19 cellular contexts compared by ENCODE assay signal in the genomic region with DNA sequence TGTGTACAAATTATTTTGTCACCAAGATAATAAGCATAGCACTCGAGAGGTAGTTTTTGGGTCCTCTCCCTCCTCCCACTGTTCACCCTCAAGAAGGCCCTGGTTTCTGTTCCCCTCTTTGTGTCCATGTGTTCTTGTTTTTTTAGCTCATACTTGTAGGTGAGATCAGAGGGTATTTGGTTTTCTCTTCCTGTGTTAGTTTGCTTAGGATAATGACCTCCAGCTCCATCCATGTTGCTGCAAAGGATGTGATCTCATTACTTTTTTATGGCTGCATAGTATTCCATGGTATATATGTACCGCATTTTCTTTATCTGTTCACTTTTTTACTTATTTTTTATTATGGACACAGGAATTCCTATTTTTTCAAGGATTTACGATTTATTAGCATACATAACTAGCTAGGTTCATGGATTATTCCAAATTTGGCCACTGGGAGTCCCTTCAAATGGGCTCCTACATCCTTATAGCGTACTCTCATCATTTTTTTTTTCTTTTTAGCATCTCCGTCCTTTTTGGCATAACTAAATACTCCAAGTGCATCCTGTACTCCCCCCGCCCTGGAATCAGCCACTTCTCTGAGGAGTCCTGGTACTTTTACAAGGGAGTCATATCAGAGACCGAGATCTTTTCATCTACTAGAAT. TPM values are rescaled to one million over a fixed set of nuclear protein-coding genes. Genes with fewer than 3 reads are reported as not detected.
DNase-seq lines count a peak whose midpoint lies in the region; ATAC-seq, FAIRE-seq and TF ChIP-seq lines count a peak whose summit lies in the region.
"Had no signal": no experiment of that assay in that cellular context is flagged by ENCODE, and none has a peak within 500 bp of the region (broad histone marks: within the 10 kb centered on the region; RNA-seq: fewer than 3 reads in every experiment).

No MANE protein-coding gene starts in this region.

- CTCF ChIA-PET in A673 (lab: Charles Lee) = interaction anchor here (0.6 kb wide), 1 partner anchor 9 kb away, joined by 3 read pairs; no protein-coding TSS in a partner anchor
- CTCF ChIA-PET in activated CD4-positive, alpha-beta T cell treated with anti-CD3 and anti-CD28 coated beads, Interleukin-2, amount 10 ng/mL, durations not matched to agents 7 days and 5 days (lab: Charles Lee) = interaction anchor here (0.6 to 1.4 kb wide), 4 partner anchors 13 to 141 kb away, joined by 3 to 5 read pairs (median 4); no protein-coding TSS in a partner anchor

- FAIRE-seq in GM19239 (lab: Jason Lieb, UNC) = no peak
- FAIRE-seq: H1, HTR-8/SVneo had no signal

- H3K27me3 ChIP-seq in A673 (replicated peaks; ENCODE audit: insufficient read depth, low read depth, low read length, poor library complexity) = no peaks in the 10 kb centered on the region
- H3K27me3 ChIP-seq: ovary had no signal

- no peaks in the 10 kb centered on the region for H3K4me1 ChIP-seq in A673 (ENCODE audit: insufficient read depth, low read length, poor library complexity, severe bottlenecking)

- no peaks in the 10 kb centered on the region for H3K9me3 Mint-ChIP-seq in activated CD4-positive, alpha-beta T cell treated with anti-CD3 and anti-CD28 coated beads, Interleukin-2, amount 10 ng/mL, durations not matched to agents 7 days and 5 days
- peaks cover 8% of the 10 kb centered on the region for H3K9me3 Mint-ChIP-seq in mesothelial cell of epicardium
- H3K9me3 Mint-ChIP-seq: activated naive CD8-positive, alpha-beta T cell treated with anti-CD3 and anti-CD28 coated beads for 36 hours; CD8-positive, alpha-beta T cell had no signal

- TF ChIP-seq CTCF in A673 (conservative IDR thresholded peaks at IDR 0.05; ENCODE audit: low read depth, low read length) (peak; percentile 32; the same call in 1 of the 2 replicates), GM12872 (IDR thresholded peaks at IDR 0.05; ENCODE audit: insufficient read depth, low read depth, low read length) (peak; percentile 20; the same call in 1 of the 3 replicates), fibroblast of villous mesenchyme (IDR thresholded peaks at IDR 0.05; ENCODE audit: insufficient read depth, low read depth, low read length) (peak; percentile 41), mesothelial cell of epicardium (IDR thresholded peaks at IDR 0.05; ENCODE audit: unreplicated experiment) (no peak)

- intact Hi-C loops in A673 (cut with micrococcal nuclease; ENCODE audit: unreplicated experiment) = no loop called here

- peaks cover 49% of the 10 kb centered on the region for H3K36me3 Mint-ChIP-seq in activated CD4-positive, alpha-beta T cell treated with anti-CD3 and anti-CD28 coated beads, Interleukin-2, amount 10 ng/mL, durations not matched to agents 7 days and 5 days (ENCODE audit: low read depth)
- peaks cover 29% of the 10 kb centered on the region for H3K36me3 Mint-ChIP-seq in mesothelial cell of epicardium

- H3K9me3 ChIP-seq in A673 (ENCODE audit: low read depth, low read length, poor library complexity, severe bottlenecking) = no peaks in the 10 kb centered on the region
- H3K9me3 ChIP-seq: ovary had no signal

- ATAC-seq in SK-N-SH treated with all-trans-retinoic acid at 6 μM for 48 hours = 0 out of 3 replicates have a peak, but pooled peaks have one; percentile 41
- ATAC-seq: CD8-positive, alpha-beta T cell; left lobe of liver had no signal

- no peak overlapping the region for H3K4me3 ChIP-seq in A673 (ENCODE audit: low read depth, low read length, poor library complexity, severe bottlenecking)
- no peak overlapping the region for H3K4me3 ChIP-seq in fibroblast of villous mesenchyme (ENCODE audit: low read depth, low read length)
- H3K4me3 ChIP-seq: ovary had no signal

- H3K4me3 Mint-ChIP-seq in activated CD4-positive, alpha-beta T cell treated with anti-CD3 and anti-CD28 coated beads, Interleukin-2, amount 10 ng/mL, durations not matched to agents 7 days and 5 days = no peak overlapping the region
- no peak overlapping the region for H3K4me3 Mint-ChIP-seq in mesothelial cell of epicardium
- H3K4me3 Mint-ChIP-seq: activated naive CD8-positive, alpha-beta T cell treated with anti-CD3 and anti-CD28 coated beads for 36 hours; CD8-positive, alpha-beta T cell had no signal

- H3K27ac ChIP-seq in A673 (ENCODE audit: low read depth, low read length, poor library complexity, severe bottlenecking) = no peak overlapping the region
- H3K27ac ChIP-seq: ovary had no signal

- no peaks in the 10 kb centered on the region for H3K27me3 Mint-ChIP-seq in activated CD4-positive, alpha-beta T cell treated with anti-CD3 and anti-CD28 coated beads, Interleukin-2, amount 10 ng/mL, durations not matched to agents 7 days and 5 days
- no peaks in the 10 kb centered on the region for H3K27me3 Mint-ChIP-seq in mesothelial cell of epicardium (ENCODE audit: low read depth)
- H3K27me3 Mint-ChIP-seq: activated naive CD8-positive, alpha-beta T cell treated with anti-CD3 and anti-CD28 coated beads for 36 hours had no signal

- H3K4me1 Mint-ChIP-seq in activated CD4-positive, alpha-beta T cell treated with anti-CD3 and anti-CD28 coated beads, Interleukin-2, amount 10 ng/mL, durations not matched to agents 7 days and 5 days = peaks cover 17% of the 10 kb centered on the region
- no peaks in the 10 kb centered on the region for H3K4me1 Mint-ChIP-seq in mesothelial cell of epicardium

- peaks cover 15% of the 10 kb centered on the region for H3K36me3 ChIP-seq in A673 (ENCODE audit: insufficient read depth, low read length, poor library complexity, severe bottlenecking)

- BruUV-seq in A673 (replicated peaks; lab: Mats Ljungman, UMichigan) = no TSS peak

- DNase-seq in A673 (ENCODE audit: low spot score) (peak; percentile 7), fibroblast of villous mesenchyme (ENCODE audit: low read depth) (no peak), GM19239 (ENCODE audit: insufficient read length, low spot score) (no peak), Ammon's horn (ENCODE audit: low spot score) (no peak), mesothelial cell of epicardium (ENCODE audit: low spot score in 2 of 2, unreplicated experiment in 2 of 2) (no peak)
- DNase-seq in activated CD4-positive, alpha-beta T cell treated with anti-CD3 and anti-CD28 coated beads, Interleukin-2, amount 10 ng/mL, durations not matched to agents 7 days and 5 days = no peak
- DNase-seq: activated CD8-positive, alpha-beta memory T cell treated with anti-CD3 and anti-CD28 coated beads for 24 hours; activated naive CD8-positive, alpha-beta T cell treated with anti-CD3 and anti-CD28 coated beads for 36 hours; CD8-positive, alpha-beta T cell; cortex of kidney; NCI-H2029 treated with DMSO at 0.1 percent for 48 hours; NK-92 treated with Interleukin-12 subunit alpha and Interleukin-12 subunit beta, amount 100 ng/mL, for 24 hours; ovary; T-helper 1 cell had no signal

- H3K27ac Mint-ChIP-seq in activated CD4-positive, alpha-beta T cell treated with anti-CD3 and anti-CD28 coated beads, Interleukin-2, amount 10 ng/mL, durations not matched to agents 7 days and 5 days = no peak overlapping the region
- H3K27ac Mint-ChIP-seq in mesothelial cell of epicardium = no peak overlapping the region
- H3K27ac Mint-ChIP-seq: activated naive CD8-positive, alpha-beta T cell treated with anti-CD3 and anti-CD28 coated beads for 36 hours; CD8-positive, alpha-beta T cell had no signal

- POLR2A ChIA-PET in A673 (lab: Charles Lee; ENCODE audit: low non-redundant PET) = no interaction called here
- POLR2A ChIA-PET in activated CD4-positive, alpha-beta T cell treated with anti-CD3 and anti-CD28 coated beads, Interleukin-2, amount 10 ng/mL, durations not matched to agents 7 days and 5 days (lab: Charles Lee) = no interaction called here

TF ChIP-seq in SK-N-SH treated with all-trans-retinoic acid at 6 μM for 48 hours, 23 proteins besides CTCF, POLR2A, EP300 and RAD21:
- TF ChIP-seq ZNF8 (CRISPR knock-in tag; IDR thresholded peaks at IDR 0.05) (peak; percentile 85), ZNF70 (CRISPR knock-in tag; IDR thresholded peaks at IDR 0.05) (peak; percentile 83), GLIS3 (CRISPR knock-in tag; IDR thresholded peaks at IDR 0.05) (no peak)

RNA-seq across cellular contexts. Expression of gene TADA2A, which starts 7.3 kb away (rescaled TPM):
- 17.9 and 21.4 TPM in 2 replicates for total RNA-seq in A673 (2021)
- total RNA-seq in fibroblast of villous mesenchyme = 15.5 and 16.1 TPM in 2 replicates
- total RNA-seq in activated CD4-positive, alpha-beta T cell treated with anti-CD3 and anti-CD28 coated beads, Interleukin-2, amount 10 ng/mL, durations not matched to agents 7 days and 5 days = 10 to 100 TPM; 40.9 to 45.0 TPM
- total RNA-seq in mesothelial cell of epicardium = 25.2 to 28.9 TPM (median 26.8 TPM) in 3 replicates

RNA-seq across cellular contexts. Expression of gene ACACA, which starts 7.4 kb away (rescaled TPM):
- total RNA-seq in A673 (2021) (68.3 and 79.2 TPM in 2 replicates), fibroblast of villous mesenchyme (70.2 and 89.4 TPM in 2 replicates), mesothelial cell of epicardium (124 to 132 TPM (median 127 TPM) in 3 replicates)
- total RNA-seq in activated CD4-positive, alpha-beta T cell treated with anti-CD3 and anti-CD28 coated beads, Interleukin-2, amount 10 ng/mL, durations not matched to agents 7 days and 5 days = 10 to 100 TPM; 38.7 TPM

RNA-seq across cellular contexts. Expression of gene C17orf78, which starts 38.2 kb away (rescaled TPM):
- total RNA-seq in A673 (2021) (not detected in 2 replicates), fibroblast of villous mesenchyme (not detected in 2 replicates), mesothelial cell of epicardium (not detected in 3 replicates)
- not detected for total RNA-seq in activated CD4-positive, alpha-beta T cell treated with anti-CD3 and anti-CD28 coated beads, Interleukin-2, amount 10 ng/mL, durations not matched to agents 7 days and 5 days
- total RNA-seq: activated naive CD8-positive, alpha-beta T cell treated with anti-CD3 and anti-CD28 coated beads for 36 hours; CD8-positive, alpha-beta T cell; H1; left lobe of liver; ovary had no signal
